In genomic region chr15:21260966-21261395, GRCh38 we compare ENCODE assay signal across 18 cellular contexts.
DNase-seq lines count a peak whose midpoint lies in the region; ATAC-seq, FAIRE-seq and TF ChIP-seq lines count a peak whose summit lies in the region.
"Had no signal": no experiment of that assay in that cellular context is flagged by ENCODE, and none has a peak within 500 bp of the region (broad histone marks: within the 10 kb centered on the region; RNA-seq: fewer than 3 reads in every experiment).

No MANE protein-coding gene starts in this region.

- no peaks in the 10 kb centered on the region for H3K36me3 ChIP-seq in osteoblast (ENCODE audit: insufficient read depth, low read length)
- H3K36me3 ChIP-seq in transverse colon: no peaks in the 10 kb centered on the region
- H3K36me3 ChIP-seq: breast epithelium, SJSA1, tibial artery had no signal

- POLR2A ChIA-PET in A549 (lab: Yijun Ruan, JAX): no interaction called here

- H3K4me1 ChIP-seq in A549: no peaks in the 10 kb centered on the region
- no peaks in the 10 kb centered on the region for H3K4me1 ChIP-seq in osteoblast (ENCODE audit: insufficient read depth, low read length)
- no peaks in the 10 kb centered on the region for H3K4me1 ChIP-seq in transverse colon
- H3K4me1 ChIP-seq: breast epithelium, SJSA1, tibial artery had no signal

- H3K4me2 ChIP-seq in A549: no peak overlapping the region
- H3K4me2 ChIP-seq in osteoblast (ENCODE audit: insufficient read depth, low read length): no peak overlapping the region

- no peaks in the 10 kb centered on the region for H4K20me1 ChIP-seq in osteoblast (ENCODE audit: insufficient read depth, low read length)

- DNase-seq in A549 (ENCODE audit: low read depth in 1 of 2, low spot score in 1 of 2) (peak in 1 of 2 experiments; percentile 5), fibroblast of gingiva (ENCODE audit: low read depth) (peak; percentile 1), osteoblast (ENCODE audit: insufficient read length, low spot score, missing footprints) (peak; percentile 73), LoVo (ENCODE audit: low spot score) (no peak), NCI-H2029 treated with DMSO at 0.1 percent for 48 hours (lab: John Stamatoyannopoulos, UW) (no peak), RKO (ENCODE audit: low spot score) (no peak), transverse colon (no peak)
- peak; percentile 33 for DNase-seq in Jurkat, Clone E6-1 (ENCODE audit: low read depth, low spot score)
- DNase-seq: activated CD4-positive, CD25-positive, alpha-beta regulatory T cell; naive thymus-derived CD4-positive, alpha-beta T cell; NCI-H2081 treated with DMSO at 0.1 percent for 48 hours; NCI-H510A had no signal

- H3K4me3 ChIP-seq in A549 (no peak overlapping the region), osteoblast (ENCODE audit: insufficient read depth, low read length) (no peak overlapping the region), transverse colon (no peak overlapping the region)
- H3K4me3 ChIP-seq in Jurkat, Clone E6-1 (ENCODE audit: low read length): no peak overlapping the region
- H3K4me3 ChIP-seq: breast epithelium, dorsolateral prefrontal cortex, lung, SJSA1, tibial artery had no signal

- no peak for TF ChIP-seq RAD21 in A549 (conservative IDR thresholded peaks at IDR 0.05 in 1 of 2, IDR thresholded peaks at IDR 0.05 in 1 of 2)

- no peak for ATAC-seq in A549
- ATAC-seq: esophagus mucosa; naive thymus-derived CD4-positive, alpha-beta T cell had no signal

- CTCF ChIA-PET in A549 (lab: Yijun Ruan, JAX): interaction anchor here (0.8 to 1.5 kb wide), 2 partner anchors 24 to 904 kb away, joined by 3 read pairs; no protein-coding TSS in a partner anchor

- no peak for TF ChIP-seq EP300 in A549 (IDR thresholded peaks at IDR 0.05)
- TF ChIP-seq EP300 in transverse colon (IDR thresholded peaks at IDR 0.05; ENCODE audit: low read depth): no peak

- H3K79me2 ChIP-seq in osteoblast (ENCODE audit: insufficient read depth, low read length): no peaks in the 10 kb centered on the region

- H3K9me3 ChIP-seq in A549: peaks cover 30% of the 10 kb centered on the region
- peaks cover 12% of the 10 kb centered on the region for H3K9me3 ChIP-seq in osteoblast (ENCODE audit: low read depth, low read length)
- no peaks in the 10 kb centered on the region for H3K9me3 ChIP-seq in transverse colon
- H3K9me3 ChIP-seq: SJSA1 had no signal

- intact Hi-C loops in transverse colon (cut with DNase I; ENCODE audit: low total_unique reads): no loop called here

- H3K27me3 ChIP-seq in osteoblast (ENCODE audit: insufficient read depth, low read length) (no peaks in the 10 kb centered on the region), transverse colon (no peaks in the 10 kb centered on the region)
- H3K27me3 ChIP-seq: breast epithelium, tibial artery had no signal

- in situ Hi-C loops in transverse colon (cut with MboI; ENCODE audit: low pct_ligation_motif_present in 1 of 4, low pct_unique_long_range_greater_than_20kb in 1 of 4, low sequenced_read_pairs in 3 of 4): no loop called here

- FAIRE-seq in A549 (lab: Jason Lieb, UNC): no peak

- WGBS in A549 (ENCODE audit: missing lambda C conversion rate): 34% methylated on average over 15 of the region's 15 CpGs
- 62 to 83% methylated on average over 3 to 15 of the region's 15 CpGs for WGBS in transverse colon (ENCODE audit: low coverage in 1 of 2), 2 donors

- no peak overlapping the region for H2AFZ ChIP-seq in osteoblast (ENCODE audit: low read length)

- TF ChIP-seq POLR2A in A549 (IDR thresholded peaks at IDR 0.05; ENCODE audit: low read length) (peak; percentile 7; the same call in 1 of the 2 replicates), transverse colon (IDR thresholded peaks at IDR 0.05) (no peak)

- TF ChIP-seq CTCF in A549 (IDR thresholded peaks at IDR 0.05) (no peak), osteoblast (IDR thresholded peaks at IDR 0.05; ENCODE audit: extremely low read depth, low read depth, low read length) (no peak), transverse colon (IDR thresholded peaks at IDR 0.05) (no peak)

- H3K27ac ChIP-seq in A549: no peak overlapping the region
- H3K27ac ChIP-seq in osteoblast (ENCODE audit: low read depth, low read length): no peak overlapping the region
- no peak overlapping the region for H3K27ac ChIP-seq in transverse colon
- H3K27ac ChIP-seq: breast epithelium, dorsolateral prefrontal cortex, SJSA1, tibial artery had no signal

TF ChIP-seq in A549, 52 proteins besides CTCF, POLR2A, EP300 and RAD21:
- TF ChIP-seq FOXS1 (CRISPR knock-in tag; IDR thresholded peaks at IDR 0.05) (no peak), JUN (IDR thresholded peaks at IDR 0.05) (no peak), MAX (IDR thresholded peaks at IDR 0.05) (no peak), ZFP36 (IDR thresholded peaks at IDR 0.05; ENCODE audit: borderline replicate concordance, partially characterized antibody) (no peak), EHF (CRISPR knock-in tag; IDR thresholded peaks at IDR 0.05) (no peak), CEBPB (IDR thresholded peaks at IDR 0.05) (no peak)

Comparison
In these comparisons a context has a peak if more than half of its experiments do, and no peak if none do; other contexts are left out.
1. DNase-seq: peak in Jurkat, Clone E6-1 (single experiment), fibroblast of gingiva (single experiment) and osteoblast (single experiment); none in LoVo (single experiment), NCI-H2029 treated with DMSO at 0.1 percent for 48 hours (single experiment), RKO (single experiment) and transverse colon (single experiment).